ENCODE assay signal across 9 cellular contexts in genomic region chr3:36792342-36792741, GRCh38. TPM values are rescaled to one million over a fixed set of nuclear protein-coding genes. Genes with fewer than 3 reads are reported as not detected.
DNase-seq lines count a peak whose midpoint lies in the region; ATAC-seq, FAIRE-seq and TF ChIP-seq lines count a peak whose summit lies in the region.
"Had no signal": no experiment of that assay in that cellular context is flagged by ENCODE, and none has a peak within 500 bp of the region (broad histone marks: within the 10 kb centered on the region; RNA-seq: fewer than 3 reads in every experiment).

No MANE protein-coding gene starts in this region.

- CTCF ChIA-PET in CD8-positive, alpha-beta T cell (lab: Charles Lee) = interaction anchor here (0.6 to 1.1 kb wide), 4 partner anchors 13 to 110 kb away, joined by 3 read pairs; no protein-coding TSS in a partner anchor

- TF ChIP-seq CTCF in epithelial cell of esophagus (IDR thresholded peaks at IDR 0.05; ENCODE audit: insufficient read depth, low read depth, low read length, missing control alignments) = peak; percentile 54
- no peak for TF ChIP-seq CTCF in CD8-positive, alpha-beta T cell (IDR thresholded peaks at IDR 0.05)
- TF ChIP-seq CTCF in ovary (IDR thresholded peaks at IDR 0.05) = no peak
- TF ChIP-seq CTCF in pancreas (IDR thresholded peaks at IDR 0.05) = no peak

- peak; percentile 69 for ATAC-seq in GM21390 (IDR thresholded peaks at IDR 0.05; ENCODE audit: unreplicated experiment)
- ATAC-seq in CD8-positive, alpha-beta T cell = no peak
- ATAC-seq in pancreas = no peak
- ATAC-seq: T-cell had no signal

- no peak overlapping the region for H3K27ac ChIP-seq in CD8-positive, alpha-beta T cell (ENCODE audit: low read depth, low read length)
- H3K27ac ChIP-seq in ovary (no peak overlapping the region), pancreas (no peak overlapping the region)

- no peaks in the 10 kb centered on the region for H3K9me3 ChIP-seq in CD8-positive, alpha-beta T cell (ENCODE audit: low read length)
- H3K9me3 ChIP-seq in ovary (no peaks in the 10 kb centered on the region), pancreas (no peaks in the 10 kb centered on the region)

- H3K4me3 ChIP-seq in epithelial cell of esophagus (ENCODE audit: low read length) (no peak overlapping the region), ovary (no peak overlapping the region), pancreas (no peak overlapping the region)
- no peak overlapping the region for H3K4me3 ChIP-seq in CD8-positive, alpha-beta T cell (ENCODE audit: low read depth, low read length)

- no peaks in the 10 kb centered on the region for H3K36me3 ChIP-seq in CD8-positive, alpha-beta T cell (ENCODE audit: insufficient read depth, low read length)
- no peaks in the 10 kb centered on the region for H3K36me3 ChIP-seq in ovary
- no peaks in the 10 kb centered on the region for H3K36me3 ChIP-seq in pancreas

- no peak for FAIRE-seq in pancreas (lab: Jason Lieb, UNC)

- no peak for TF ChIP-seq POLR2A in ovary (IDR thresholded peaks at IDR 0.05)

- H3K27ac Mint-ChIP-seq in CD8-positive, alpha-beta T cell = no peak overlapping the region
- no peak overlapping the region for H3K27ac Mint-ChIP-seq in activated T-cell treated with anti-CD3 and anti-CD28 coated beads, Interleukin-2, amount 50 U/mL, for 24 hours
- H3K27ac Mint-ChIP-seq: T-cell had no signal

- no peaks in the 10 kb centered on the region for H3K4me1 Mint-ChIP-seq in CD8-positive, alpha-beta T cell (ENCODE audit: low read depth)
- H3K4me1 Mint-ChIP-seq in activated T-cell treated with anti-CD3 and anti-CD28 coated beads, Interleukin-2, amount 50 U/mL, for 24 hours (ENCODE audit: low read depth) = no peaks in the 10 kb centered on the region
- H3K4me1 Mint-ChIP-seq: T-cell had no signal

- H3K4me3 Mint-ChIP-seq in CD8-positive, alpha-beta T cell = no peak overlapping the region
- H3K4me3 Mint-ChIP-seq in activated T-cell treated with anti-CD3 and anti-CD28 coated beads, Interleukin-2, amount 50 U/mL, for 24 hours = no peak overlapping the region
- H3K4me3 Mint-ChIP-seq: T-cell had no signal

- TF ChIP-seq EP300 in ovary (IDR thresholded peaks at IDR 0.05) = no peak

- no peaks in the 10 kb centered on the region for H3K9me3 Mint-ChIP-seq in CD8-positive, alpha-beta T cell
- no peaks in the 10 kb centered on the region for H3K9me3 Mint-ChIP-seq in activated T-cell treated with anti-CD3 and anti-CD28 coated beads, Interleukin-2, amount 50 U/mL, for 24 hours
- H3K9me3 Mint-ChIP-seq: T-cell had no signal

- intact Hi-C loops in CD8-positive, alpha-beta T cell (cut with DNase I, micrococcal nuclease) = no loop called here
- intact Hi-C loops in ovary (cut with DNase I) = no loop called here
- intact Hi-C loops in pancreas (cut with DNase I) = no loop called here

- POLR2A ChIA-PET in CD8-positive, alpha-beta T cell (lab: Charles Lee) = no interaction called here

- peak; percentile 10 for DNase-seq in Daoy (ENCODE audit: low read depth)
- peak; percentile 2 for DNase-seq in NCI-H82 treated with DMSO at 0.1 percent for 48 hours (lab: John Stamatoyannopoulos, UW; ENCODE audit: unreplicated experiment)
- DNase-seq in epithelial cell of esophagus (ENCODE audit: low read depth) = peak; percentile 61
- no peak for DNase-seq in CD8-positive, alpha-beta T cell
- DNase-seq in ovary = no peak
- no peak for DNase-seq in pancreas
- DNase-seq in activated T-cell treated with anti-CD3 and anti-CD28 coated beads, Interleukin-2, amount 50 U/mL, for 24 hours = no peak

- H3K27me3 Mint-ChIP-seq in CD8-positive, alpha-beta T cell (ENCODE audit: low read depth) = peaks cover 2% of the 10 kb centered on the region
- no peaks in the 10 kb centered on the region for H3K27me3 Mint-ChIP-seq in activated T-cell treated with anti-CD3 and anti-CD28 coated beads, Interleukin-2, amount 50 U/mL, for 24 hours

- no peaks in the 10 kb centered on the region for H3K4me1 ChIP-seq in CD8-positive, alpha-beta T cell (ENCODE audit: insufficient read depth, low read length)
- H3K4me1 ChIP-seq in ovary (ENCODE audit: insufficient read depth) = no peaks in the 10 kb centered on the region
- no peaks in the 10 kb centered on the region for H3K4me1 ChIP-seq in pancreas

- WGBS in ovary, 3 donors = 37 to 42% (median 38%) methylated on average over 4 of the region's 4 CpGs
- WGBS in pancreas, 2 donors = 49 to 57% methylated on average over 4 of the region's 4 CpGs

- no peaks in the 10 kb centered on the region for H3K27me3 ChIP-seq in CD8-positive, alpha-beta T cell (ENCODE audit: insufficient read depth, low read length)
- H3K27me3 ChIP-seq in ovary (no peaks in the 10 kb centered on the region), pancreas (no peaks in the 10 kb centered on the region)

- no peaks in the 10 kb centered on the region for H3K36me3 Mint-ChIP-seq in CD8-positive, alpha-beta T cell
- no peaks in the 10 kb centered on the region for H3K36me3 Mint-ChIP-seq in activated T-cell treated with anti-CD3 and anti-CD28 coated beads, Interleukin-2, amount 50 U/mL, for 24 hours (ENCODE audit: low read depth)
- H3K36me3 Mint-ChIP-seq: T-cell had no signal

RNA-seq across cellular contexts. Expression of gene DCLK3, which starts 28.0 kb away (rescaled TPM):
- total RNA-seq in Daoy (2014; rRNA removed; shearing (Covaris generic)) = 0.06 TPM in 1 of 2 replicates, not detected in the other
- total RNA-seq in CD8-positive, alpha-beta T cell = not detected
- total RNA-seq in ovary (under 1 TPM in 3 of 7 donors, not detected in 4; under 0.01 to 0.05 (median 0.05) TPM), pancreas (under 1 TPM in 3 of 6 donors, not detected in 3; 0.06 to 0.16 (median 0.12) TPM)
- polyA plus RNA-seq in ovary (under 1 TPM; 0.01 to 0.12 TPM), pancreas (under 1 TPM; 0.04 to 0.07 TPM)
- total RNA-seq: T-cell had no signal

Comparison
In these comparisons a context has a peak if more than half of its experiments do, and no peak if none do; other contexts are left out.
1. DNase-seq: peak in Daoy (single experiment), NCI-H82 treated with DMSO at 0.1 percent for 48 hours (single experiment) and epithelial cell of esophagus (single experiment); none in CD8-positive, alpha-beta T cell (0 of 7), ovary (0 of 5), pancreas (0 of 6) and activated T-cell treated with anti-CD3 and anti-CD28 coated beads, Interleukin-2, amount 50 U/mL, for 24 hours (single experiment).